8 cellular contexts compared by ENCODE assay signal in the genomic region with DNA sequence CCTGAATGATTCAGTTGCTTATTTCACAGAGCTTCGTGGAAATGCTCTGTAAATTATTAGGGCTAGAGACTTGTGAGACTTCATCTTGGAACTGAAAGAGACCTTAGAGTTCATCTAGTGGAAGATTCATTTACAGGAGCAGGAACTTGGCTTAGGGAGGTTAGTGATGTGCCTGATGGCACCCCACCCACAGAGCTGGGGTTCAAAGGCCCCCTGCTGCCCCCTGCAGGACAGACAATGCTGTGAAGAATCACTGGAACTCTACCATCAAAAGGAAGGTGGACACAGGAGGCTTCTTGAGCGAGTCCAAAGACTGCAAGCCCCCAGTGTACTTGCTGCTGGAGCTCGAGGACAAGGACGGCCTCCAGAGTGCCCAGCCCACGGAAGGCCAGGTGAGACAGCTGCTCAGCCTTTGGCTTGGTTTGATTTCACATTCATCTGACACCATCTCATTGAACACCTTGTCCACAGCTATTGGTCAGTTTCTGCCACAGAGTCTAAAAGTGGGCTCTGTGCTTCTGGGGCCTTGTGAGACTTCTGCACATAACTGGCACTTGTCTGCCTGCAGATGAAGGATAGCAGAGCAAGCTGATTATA. TPM values are rescaled to one million over a fixed set of nuclear protein-coding genes. Genes with fewer than 3 reads are reported as not detected.
A peak's percentile ranks its signal among the peaks of the same experiment; 100 is the strongest.
DNase-seq lines count a peak whose midpoint lies in the region; ATAC-seq, FAIRE-seq and TF ChIP-seq lines count a peak whose summit lies in the region.

No MANE protein-coding gene starts in this region.

- no peak for ATAC-seq in HG03442 (IDR thresholded peaks at IDR 0.05; ENCODE audit: unreplicated experiment)

- no peaks in the 10 kb centered on the region for H3K27me3 Mint-ChIP-seq in progenitor cell of endocrine pancreas

- no peaks in the 10 kb centered on the region for H3K9me3 Mint-ChIP-seq in progenitor cell of endocrine pancreas (ENCODE audit: low read depth)

- H3K27me3 ChIP-seq in AG04450 (ENCODE audit: control insufficient read depth, insufficient read depth, low read length): no peaks in the 10 kb centered on the region

- H3K9me3 ChIP-seq in AG04450 (ENCODE audit: control insufficient read depth, insufficient read depth, low read length): no peaks in the 10 kb centered on the region

- peaks cover 2% of the 10 kb centered on the region for H3K36me3 Mint-ChIP-seq in progenitor cell of endocrine pancreas (ENCODE audit: insufficient read depth)

- FAIRE-seq in GM12891 (lab: Jason Lieb, UNC): peak; percentile 64

- peak; percentile 63 for TF ChIP-seq CTCF in AG04450 (IDR thresholded peaks at IDR 0.05; ENCODE audit: low read depth, low read length)
- peak; percentile 54 for TF ChIP-seq CTCF in epithelial cell of esophagus (IDR thresholded peaks at IDR 0.05; ENCODE audit: insufficient read depth, low read depth, low read length, missing control alignments)
- TF ChIP-seq CTCF in progenitor cell of endocrine pancreas (IDR thresholded peaks at IDR 0.05; ENCODE audit: unreplicated experiment): peak; percentile 60

- H3K4me3 Mint-ChIP-seq in progenitor cell of endocrine pancreas (ENCODE audit: low read depth): no peak overlapping the region

- no peak overlapping the region for H3K27ac ChIP-seq in AG04450 (ENCODE audit: low read depth, low read length)

- CTCF ChIA-PET in AG04450 (lab: Charles Lee): interaction anchor here (1.0 to 3.0 kb wide), 7 partner anchors 11 to 397 kb away, joined by 3 to 23 read pairs (median 5); no protein-coding TSS in a partner anchor

- TF ChIP-seq POLR2A in GM12891 (IDR thresholded peaks at IDR 0.05; ENCODE audit: low read depth, low read length): no peak

- POLR2A ChIA-PET in AG04450 (lab: Yijun Ruan, JAX): interaction anchor here (0.6 to 0.7 kb wide), 2 partner anchors 297 to 335 kb away, joined by 5 to 7 read pairs; no protein-coding TSS in a partner anchor

- H3K27ac Mint-ChIP-seq in progenitor cell of endocrine pancreas: peak overlapping the region; percentile 16

- no peak for DNase-seq in AG04450 (ENCODE audit: low read depth, low spot score)
- DNase-seq in GM12891 (ENCODE audit: insufficient read length, low spot score): peak; percentile 57
- peak; percentile 57 for DNase-seq in NCI-H146 (lab: John Stamatoyannopoulos, UW)
- peak; percentile 50 for DNase-seq in activated CD4-positive, alpha-beta T cell treated with anti-CD3 and anti-CD28 coated beads, Interleukin-2, amount 50 U/mL, for 1 hour
- peak; percentile 50 for DNase-seq in epithelial cell of esophagus (ENCODE audit: low read depth)
- DNase-seq in progenitor cell of endocrine pancreas (ENCODE audit: low spot score, unreplicated experiment): peak; percentile 33
- no peak for DNase-seq in NCI-H526 treated with DMSO at 0.1 percent for 48 hours (lab: John Stamatoyannopoulos, UW)

- H3K4me3 ChIP-seq in AG04450 (ENCODE audit: low read depth, low read length): no peak overlapping the region
- no peak overlapping the region for H3K4me3 ChIP-seq in epithelial cell of esophagus (ENCODE audit: low read length)

- H3K4me1 Mint-ChIP-seq in progenitor cell of endocrine pancreas (ENCODE audit: low read depth): no peaks in the 10 kb centered on the region

TF ChIP-seq in GM12891, 5 proteins besides CTCF, POLR2A, EP300 and RAD21:
- TF ChIP-seq POLR2AphosphoS5 (IDR thresholded peaks at IDR 0.05; ENCODE audit: low read depth, low read length) (no peak), TAF1 (IDR thresholded peaks at IDR 0.05; ENCODE audit: low read depth, low read length) (no peak), PAX5 (IDR thresholded peaks at IDR 0.05; ENCODE audit: insufficient read depth, low read length, severe bottlenecking) (no peak), SPI1 (IDR thresholded peaks at IDR 0.05; ENCODE audit: low read depth, low read length) (no peak), POU2F2 (IDR thresholded peaks at IDR 0.05; ENCODE audit: low read depth, low read length) (no peak; the same call in 1 of the 2 replicates)

RNA-seq across cellular contexts. Expression of gene MYBL2, which starts 25.1 kb away (rescaled TPM):
- polyA plus RNA-seq in AG04450 (2011; rRNA removed): 1.7 and 2.5 TPM in 2 replicates
- polyA minus RNA-seq in AG04450 (2011; rRNA and poly(A)+ RNA removed): 6.6 and 7.5 TPM in 2 replicates
- polyA plus RNA-seq in GM12891 (2012; ENCODE audit: low read depth, missing spikeins): 57.3 TPM
- total RNA-seq in progenitor cell of endocrine pancreas: 43.3 and 44.4 TPM in 2 replicates

RNA-seq across cellular contexts. Expression of gene GTSF1L, which starts 34.8 kb away (rescaled TPM):
- polyA plus RNA-seq in AG04450 (2011; rRNA removed): not detected in 2 replicates
- not detected in 2 replicates for polyA minus RNA-seq in AG04450 (2011; rRNA and poly(A)+ RNA removed)
- 0.12 TPM for polyA plus RNA-seq in GM12891 (2012; ENCODE audit: low read depth, missing spikeins)
- not detected in 2 replicates for total RNA-seq in progenitor cell of endocrine pancreas

Comparison
In these comparisons a context has a peak if more than half of its experiments do, and no peak if none do; other contexts are left out.
1. DNase-seq: peak in GM12891 (single experiment), NCI-H146 (single experiment), activated CD4-positive, alpha-beta T cell treated with anti-CD3 and anti-CD28 coated beads, Interleukin-2, amount 50 U/mL, for 1 hour (single experiment), epithelial cell of esophagus (single experiment) and progenitor cell of endocrine pancreas (single experiment); none in AG04450 (single experiment) and NCI-H526 treated with DMSO at 0.1 percent for 48 hours (single experiment).
2. Peak in every context shown above with its lines, with median percentiles within 50 percentile points of each other: CTCF ChIP-seq.